10 cellular contexts compared by ENCODE assay signal in the genomic region with DNA sequence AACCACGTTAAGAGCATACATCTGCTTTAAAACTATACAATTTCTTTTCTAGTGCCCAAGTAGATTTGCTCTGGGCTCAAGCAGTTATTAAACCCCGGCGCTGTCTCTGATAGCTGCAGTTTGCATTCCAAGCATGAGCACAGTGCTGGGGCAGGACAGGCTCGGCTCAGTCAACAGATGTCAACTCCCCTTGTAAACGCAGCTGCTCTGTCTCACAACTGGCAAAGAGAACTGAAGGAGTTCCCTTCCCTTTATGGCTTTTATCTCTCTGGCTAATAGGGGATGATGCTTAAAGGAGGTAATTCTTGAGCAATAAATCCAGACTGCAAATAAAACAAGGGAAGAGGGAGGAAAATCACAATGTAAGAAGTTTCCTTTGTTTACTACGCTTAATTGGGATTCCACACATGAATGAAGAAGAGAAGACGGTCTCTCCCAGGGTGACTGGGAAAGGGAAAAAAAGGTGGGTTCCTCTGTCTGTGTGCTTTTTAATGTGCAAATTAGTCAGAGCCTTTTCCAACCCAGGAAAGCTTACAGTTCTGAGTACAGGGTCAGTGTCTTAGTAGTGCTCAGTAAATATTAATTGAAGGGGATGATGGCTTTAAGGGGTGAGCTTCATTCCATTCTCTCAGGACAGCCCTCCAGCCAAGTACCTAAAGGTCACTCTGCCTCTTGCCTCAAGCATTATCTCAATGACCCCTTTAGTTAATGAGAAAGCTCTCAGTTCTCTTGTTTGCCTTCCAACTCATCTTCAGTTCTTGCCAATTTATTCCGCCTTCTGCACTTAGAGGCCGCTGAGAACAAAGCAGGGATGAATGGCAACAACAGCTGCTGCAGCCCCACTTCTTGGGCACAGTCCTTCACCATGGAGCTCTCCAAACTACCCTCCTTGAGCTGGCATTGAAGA.
DNase-seq lines count a peak whose midpoint lies in the region; ATAC-seq and TF ChIP-seq lines count a peak whose summit lies in the region.
"Had no signal": no experiment of that assay in that cellular context is flagged by ENCODE, and none has a peak within 500 bp of the region (broad histone marks: within the 10 kb centered on the region; RNA-seq: fewer than 3 reads in every experiment).

No MANE protein-coding gene starts in this region.

- H3K9me3 ChIP-seq in mammary epithelial cell (replicated peaks; ENCODE audit: insufficient read depth, low read length): no peaks in the 10 kb centered on the region
- H3K9me3 ChIP-seq in breast epithelium: no peaks in the 10 kb centered on the region
- no peaks in the 10 kb centered on the region for H3K9me3 ChIP-seq in esophagus muscularis mucosa
- peaks cover 3% of the 10 kb centered on the region for H3K9me3 ChIP-seq in aorta (ENCODE audit: control insufficient read depth, low read length)

- H3K36me3 ChIP-seq in mammary epithelial cell (ENCODE audit: insufficient read depth, low read length) (no peaks in the 10 kb centered on the region), breast epithelium (no peaks in the 10 kb centered on the region), esophagus muscularis mucosa (no peaks in the 10 kb centered on the region), aorta (ENCODE audit: control insufficient read depth in 1 of 2, insufficient read depth in 2 of 2, low read length in 1 of 2) (no peaks in the 10 kb centered on the region)

- H3K9ac ChIP-seq in mammary epithelial cell (ENCODE audit: insufficient read depth, low read length): no peak overlapping the region

- DNase-seq in mammary epithelial cell (no peak), breast epithelium (ENCODE audit: low spot score in 2 of 2) (no peak), esophagus muscularis mucosa (ENCODE audit: extremely low spot score) (no peak), mucosa of gallbladder (ENCODE audit: low spot score) (peak; percentile 45), aorta (no peak), cortex of kidney (lab: John Stamatoyannopoulos, UW) (no peak), T-helper 9 cell (no peak)
- DNase-seq in activated CD4-positive, alpha-beta T cell treated with anti-CD3 and anti-CD28 coated beads, Interleukin-2, amount 50 U/mL, for 4 hours: no peak
- DNase-seq: activated CD4-positive, alpha-beta T cell treated with anti-CD3 and anti-CD28 coated beads for 4 hours; naive thymus-derived CD4-positive, alpha-beta T cell had no signal

- no peak for TF ChIP-seq EP300 in esophagus muscularis mucosa (IDR thresholded peaks at IDR 0.05)

- peaks cover 2% of the 10 kb centered on the region for H3K4me1 ChIP-seq in mammary epithelial cell (ENCODE audit: insufficient read depth, low read length)
- H3K4me1 ChIP-seq in breast epithelium: peaks cover 0 to 1% of the 10 kb centered on the region in 2 donors
- H3K4me1 ChIP-seq in esophagus muscularis mucosa: peaks cover 13 to 62% (median 38%) of the 10 kb centered on the region in 4 donors
- peaks cover 2 to 4% of the 10 kb centered on the region in 2 donors for H3K4me1 ChIP-seq in aorta (ENCODE audit: control insufficient read depth in 1 of 2, insufficient read depth in 2 of 2, low read length in 2 of 2)

- BruUV-seq in mammary epithelial cell (replicated peaks; lab: Mats Ljungman, UMichigan): no TSS peak

- CTCF ChIA-PET in mammary epithelial cell (lab: Charles Lee; ENCODE audit: low non-redundant PET): no interaction called here

- no peak for TF ChIP-seq POLR2A in breast epithelium (IDR thresholded peaks at IDR 0.05)
- no peak for TF ChIP-seq POLR2A in esophagus muscularis mucosa (IDR thresholded peaks at IDR 0.05; ENCODE audit: low read depth)

- no peak overlapping the region for H3K4me3 ChIP-seq in mammary epithelial cell (replicated peaks in 1 of 3; ENCODE audit: insufficient read depth in 1 of 3, low read depth in 2 of 3, low read length in 3 of 3)
- no peak overlapping the region for H3K4me3 ChIP-seq in breast epithelium
- peak overlapping the region; percentile 29 to 48 (median 30) for H3K4me3 ChIP-seq in esophagus muscularis mucosa
- H3K4me3 ChIP-seq in aorta (ENCODE audit: low read length in 2 of 2): no peak overlapping the region

- H3K27me3 ChIP-seq in mammary epithelial cell (ENCODE audit: insufficient read depth, low read length) (no peaks in the 10 kb centered on the region), breast epithelium (no peaks in the 10 kb centered on the region), esophagus muscularis mucosa (no peaks in the 10 kb centered on the region), aorta (ENCODE audit: control insufficient read depth in 1 of 2, insufficient read depth in 2 of 2, low read length in 1 of 2) (no peaks in the 10 kb centered on the region)

- no peak overlapping the region for H3K4me2 ChIP-seq in mammary epithelial cell (ENCODE audit: insufficient read depth, low read depth, low read length)

- in situ Hi-C loops in mammary epithelial cell (cut with MboI; ENCODE audit: low sequenced_read_pairs in 2 of 2): no loop called here

- ATAC-seq in aorta (ENCODE audit: low FRiP score): peak; percentile 59
- ATAC-seq: naive thymus-derived CD4-positive, alpha-beta T cell had no signal

- no peak for TF ChIP-seq CTCF in mammary epithelial cell (conservative IDR thresholded peaks at IDR 0.05 in 1 of 2, IDR thresholded peaks at IDR 0.05 in 1 of 2; ENCODE audit: extremely low read depth in 1 of 2, insufficient read depth in 1 of 2, low read depth in 1 of 2, low read length in 2 of 2)
- no peak for TF ChIP-seq CTCF in breast epithelium (IDR thresholded peaks at IDR 0.05)
- TF ChIP-seq CTCF in esophagus muscularis mucosa (IDR thresholded peaks at IDR 0.05): no peak

- H4K20me1 ChIP-seq in mammary epithelial cell (ENCODE audit: insufficient read depth, low read length): no peaks in the 10 kb centered on the region

- intact Hi-C loops in mammary epithelial cell (cut with micrococcal nuclease) (no loop called here), breast epithelium (cut with DNase I; ENCODE audit: low total_unique reads) (no loop called here), esophagus muscularis mucosa (cut with DNase I) (no loop called here), aorta (cut with DNase I) (no loop called here)

- peak overlapping the region; percentile 3 for H2AFZ ChIP-seq in mammary epithelial cell (ENCODE audit: low read depth, low read length)

- dilution Hi-C loops in mammary epithelial cell (cut with HindIII; ENCODE audit: low sequenced_read_pairs): no loop called here

- WGBS in mammary epithelial cell (ENCODE audit: low coverage, missing lambda C conversion rate): 41% methylated on average over 9 of the region's 9 CpGs
- WGBS in esophagus muscularis mucosa: 45% methylated on average over 9 of the region's 9 CpGs
- WGBS in aorta, 2 donors: 51 to 53% methylated on average over 9 of the region's 9 CpGs

- no peak overlapping the region for H3K27ac ChIP-seq in mammary epithelial cell (ENCODE audit: insufficient read depth, low read depth, low read length)
- H3K27ac ChIP-seq in breast epithelium: no peak overlapping the region
- peak overlapping the region; percentile 67 to 74 (median 68) for H3K27ac ChIP-seq in esophagus muscularis mucosa (replicated peaks in 1 of 4)
- H3K27ac ChIP-seq in aorta (ENCODE audit: low read depth in 1 of 2, low read length in 2 of 2): no peak overlapping the region

- H3K79me2 ChIP-seq in mammary epithelial cell (ENCODE audit: insufficient read depth, low read length): no peaks in the 10 kb centered on the region

Comparison
In these comparisons a context has a peak if more than half of its experiments do, and no peak if none do; other contexts are left out.
1. H3K27ac ChIP-seq: peak in esophagus muscularis mucosa (4 of 4); none in mammary epithelial cell (single experiment), breast epithelium (0 of 2) and aorta (0 of 2).
2. H3K4me3 ChIP-seq: peak in esophagus muscularis mucosa (4 of 4); none in mammary epithelial cell (0 of 3), breast epithelium (0 of 3) and aorta (0 of 2).